24 cellular contexts compared by ENCODE assay signal in genomic region chrX:1524874-1525582, GRCh38. TPM values are rescaled to one million over a fixed set of nuclear protein-coding genes. Genes with fewer than 3 reads are reported as not detected.
"Had no signal": no experiment of that assay in that cellular context is flagged by ENCODE, and none has a peak within 500 bp of the region (broad histone marks: within the 10 kb centered on the region; RNA-seq: fewer than 3 reads in every experiment).

No MANE protein-coding gene starts in this region.

- H3K36me3 Mint-ChIP-seq: mesothelial cell of epicardium, natural killer cell, type B pancreatic cell had no signal

- H3K9me3 ChIP-seq: heart left ventricle, left ventricle myocardium inferior, ovary, psoas muscle, thoracic aorta had no signal

- H3K36me3 ChIP-seq: breast epithelium, heart left ventricle, left ventricle myocardium inferior, ovary, thoracic aorta had no signal

- H3K4me3 Mint-ChIP-seq: activated naive CD8-positive, alpha-beta T cell; activated T-helper 17 cell treated with anti-CD3 and anti-CD28 coated beads, Interleukin-2, amount 50 U/mL, for 72 hours; mesothelial cell of epicardium; natural killer cell; T-helper 2 cell treated with Interferon-gamma antibody and Interleukin-4, amounts not matched to agents 5 μg/mL and 100 μg/mL, for 36 hours; type B pancreatic cell had no signal

- H3K4me1 ChIP-seq: breast epithelium, left ventricle myocardium inferior, psoas muscle had no signal

- H3K4me1 Mint-ChIP-seq: mesothelial cell of epicardium had no signal

- H3K27me3 Mint-ChIP-seq: activated naive CD8-positive, alpha-beta T cell; activated T-helper 17 cell treated with anti-CD3 and anti-CD28 coated beads, Interleukin-2, amount 50 U/mL, for 72 hours had no signal

- H3K4me3 ChIP-seq: breast epithelium, heart left ventricle, left ventricle myocardium inferior, ovary, psoas muscle, thoracic aorta had no signal

- ATAC-seq: activated T-helper 17 cell treated with anti-CD3 and anti-CD28 coated beads, Interleukin-2, amount 50 U/mL, for 72 hours; heart left ventricle; natural killer cell; psoas muscle; right cardiac atrium; SK-N-SH treated with all-trans-retinoic acid at 6 μM for 48 hours had no signal

- DNase-seq: activated CD4-positive, alpha-beta T cell treated with anti-CD3 and anti-CD28 coated beads for 1 hour; activated naive CD4-positive, alpha-beta T cell; amniotic stem cell; cortex of kidney; heart left ventricle; left ventricle myocardium inferior; natural killer cell; ovary; psoas muscle; right cardiac atrium; stimulated activated CD4-positive, alpha-beta T cell treated with anti-CD3 and anti-CD28 coated beads, Interleukin-4, amount 100 ng/mL, for 24 hours; stimulated activated naive CD4-positive, alpha-beta T cell treated with Interleukin-2 at 50 U/mL for 16 hours had no signal

- H3K27ac Mint-ChIP-seq: activated naive CD8-positive, alpha-beta T cell; activated T-helper 17 cell treated with anti-CD3 and anti-CD28 coated beads, Interleukin-2, amount 50 U/mL, for 72 hours; mesothelial cell of epicardium; natural killer cell; T-helper 2 cell treated with Interferon-gamma antibody and Interleukin-4, amounts not matched to agents 5 μg/mL and 100 μg/mL, for 36 hours; type B pancreatic cell had no signal

- H3K27me3 ChIP-seq: breast epithelium, heart left ventricle, ovary had no signal

- H3K27ac ChIP-seq: breast epithelium, heart left ventricle, left ventricle myocardium inferior, ovary, psoas muscle, thoracic aorta, VCaP had no signal

- H3K9me3 Mint-ChIP-seq: natural killer cell had no signal

RNA-seq across cellular contexts. Expression of gene P2RY8, which starts 12.0 kb away (rescaled TPM):
- total RNA-seq: epithelial cell of proximal tubule, fibroblast of villous mesenchyme, kidney epithelial cell, mesothelial cell of epicardium had no signal
